21 cellular contexts compared by ENCODE assay signal in genomic region chr3:67630666-67631362, GRCh38. TPM values are rescaled to one million over a fixed set of nuclear protein-coding genes. Genes with fewer than 3 reads are reported as not detected.
A peak's percentile ranks its signal among the peaks of the same experiment; 100 is the strongest.
DNase-seq lines count a peak whose midpoint lies in the region; ATAC-seq, FAIRE-seq and TF ChIP-seq lines count a peak whose summit lies in the region.
"Had no signal": no experiment of that assay in that cellular context is flagged by ENCODE, and none has a peak within 500 bp of the region (broad histone marks: within the 10 kb centered on the region; RNA-seq: fewer than 3 reads in every experiment).

No MANE protein-coding gene starts in this region.

- no peak for TF ChIP-seq EP300 in K562 (IDR thresholded peaks at IDR 0.05; ENCODE audit: low read length)

- peaks cover 3% of the 10 kb centered on the region for H3K79me1 ChIP-seq in H9 (ENCODE audit: insufficient read depth, low read depth, low read length, poor library complexity, severe bottlenecking)

- H3K27me3 ChIP-seq in CD4-positive, CD25-positive, alpha-beta regulatory T cell (ENCODE audit: control insufficient read depth, insufficient read depth, low read length): no peaks in the 10 kb centered on the region
- H3K27me3 ChIP-seq in H9 (ENCODE audit: insufficient read depth, low read length) (no peaks in the 10 kb centered on the region), K562 (ENCODE audit: control insufficient read depth in 2 of 2, insufficient read depth in 2 of 2, low read length in 2 of 2) (no peaks in the 10 kb centered on the region)
- H3K27me3 ChIP-seq in naive thymus-derived CD4-positive, alpha-beta T cell (ENCODE audit: control insufficient read depth in 2 of 2, insufficient read depth in 2 of 2, low read length in 2 of 2): no peaks in the 10 kb centered on the region
- H3K27me3 ChIP-seq: MG63, SJSA1 had no signal

- no peak overlapping the region for H3K4me3 ChIP-seq in CD4-positive, CD25-positive, alpha-beta regulatory T cell (ENCODE audit: low read depth, low read length)
- no peak overlapping the region for H3K4me3 ChIP-seq in K562
- H3K4me3 ChIP-seq in naive thymus-derived CD4-positive, alpha-beta T cell (ENCODE audit: low read length): no peak overlapping the region
- H3K4me3 ChIP-seq: HAP-1, MG63, SJSA1 had no signal

- no peak overlapping the region for H2BK20ac ChIP-seq in H9 (ENCODE audit: low read depth, low read length, poor library complexity, severe bottlenecking)

- POLR2A ChIA-PET in K562 (lab: Yijun Ruan, JAX): interaction anchor here (0.6 kb wide), 1 partner anchor 67 kb away, joined by 3 read pairs; no protein-coding TSS in a partner anchor
- POLR2A ChIA-PET in naive thymus-derived CD4-positive, alpha-beta T cell (lab: Charles Lee): no interaction called here

- no peak for TF ChIP-seq RAD21 in K562 (CRISPR knock-in tag; conservative IDR thresholded peaks at IDR 0.05 in 1 of 2, IDR thresholded peaks at IDR 0.05 in 1 of 2)

- no peaks in the 10 kb centered on the region for H3K79me2 ChIP-seq in H9 (ENCODE audit: insufficient read depth, low read length)
- peaks cover 5% of the 10 kb centered on the region; the same call in 2 of the 3 replicates for H3K79me2 ChIP-seq in K562 (ENCODE audit: control insufficient read depth, insufficient read depth, low read length)

- H3K4me1 Mint-ChIP-seq in CD4-positive, CD25-positive, alpha-beta regulatory T cell: peaks cover 20 to 82% (median 60%) of the 10 kb centered on the region in 4 donors
- H3K4me1 Mint-ChIP-seq in H9: peaks cover 27 to 28% of the 10 kb centered on the region in 2 experiments
- H3K4me1 Mint-ChIP-seq in naive thymus-derived CD4-positive, alpha-beta T cell: peaks cover 25 to 93% (median 84%) of the 10 kb centered on the region in 7 donors

- FAIRE-seq in K562 (lab: Jason Lieb, UNC) (no peak), RCC 7860 (lab: Jason Lieb, UNC) (no peak)

- no peak overlapping the region for H2AK5ac ChIP-seq in H9 (ENCODE audit: insufficient read length, low read length)

- no peaks in the 10 kb centered on the region for H3K23me2 ChIP-seq in H9 (ENCODE audit: insufficient read length, low read depth, low read length, poor library complexity, severe bottlenecking)

- no peak overlapping the region for H3K14ac ChIP-seq in H9 (ENCODE audit: insufficient read depth, low read length)

- peaks cover 0 to 2% (median 0%) of the 10 kb centered on the region in 7 donors for H3K9me3 Mint-ChIP-seq in CD4-positive, CD25-positive, alpha-beta regulatory T cell
- H3K9me3 Mint-ChIP-seq in H9: no peaks in the 10 kb centered on the region
- peaks cover 0 to 5% (median 0%) of the 10 kb centered on the region in 11 donors for H3K9me3 Mint-ChIP-seq in naive thymus-derived CD4-positive, alpha-beta T cell

- H3K9me3 ChIP-seq in CD4-positive, CD25-positive, alpha-beta regulatory T cell (ENCODE audit: control insufficient read depth in 2 of 2, low read length in 2 of 2): no peaks in the 10 kb centered on the region
- H3K9me3 ChIP-seq in H9 (ENCODE audit: control insufficient read depth, low read depth, low read length) (no peaks in the 10 kb centered on the region), K562 (replicated peaks; ENCODE audit: control insufficient read depth, insufficient read depth, low read depth, low read length) (no peaks in the 10 kb centered on the region)
- H3K9me3 ChIP-seq in naive thymus-derived CD4-positive, alpha-beta T cell (ENCODE audit: control insufficient read depth in 2 of 3, low read length in 3 of 3): no peaks in the 10 kb centered on the region
- H3K9me3 ChIP-seq: HAP-1, MG63, SJSA1 had no signal

- BruUV-seq in K562 (replicated peaks; lab: Mats Ljungman, UMichigan): no TSS peak

- peaks cover 14% of the 10 kb centered on the region for H3K36me3 ChIP-seq in CD4-positive, CD25-positive, alpha-beta regulatory T cell (ENCODE audit: control insufficient read depth, insufficient read depth, low read length)
- H3K36me3 ChIP-seq in K562 (ENCODE audit: control insufficient read depth, insufficient read depth, low read length): peaks cover 4% of the 10 kb centered on the region; the same call in 1 of the 3 replicates
- peaks cover 0 to 12% (median 0%) of the 10 kb centered on the region in 3 experiments for H3K36me3 ChIP-seq in naive thymus-derived CD4-positive, alpha-beta T cell (ENCODE audit: control insufficient read depth in 2 of 3, insufficient read depth in 3 of 3, low read length in 3 of 3)
- H3K36me3 ChIP-seq: HAP-1, MG63 had no signal

- H2BK5ac ChIP-seq in H9 (ENCODE audit: insufficient read length, low read length): no peak overlapping the region

- DNase-seq in CD4-positive, CD25-positive, alpha-beta regulatory T cell: no peak
- DNase-seq in H9 (no peak), K562 (ENCODE audit: extremely low read depth in 1 of 4, low spot score in 3 of 4) (no peak), LoVo (ENCODE audit: low spot score) (no peak), RCC 7860 (ENCODE audit: low spot score) (no peak)
- no peak for DNase-seq in naive thymus-derived CD4-positive, alpha-beta T cell
- DNase-seq in effector CD8-positive, alpha-beta T cell (lab: John Stamatoyannopoulos, UW): no peak
- DNase-seq: COR-L47, DMS79, Kasumi-1, MG63, NCI-H1417, NCI-H187, NCI-H446 treated with DMSO at 0.1 percent for 48 hours, NCI-H526 treated with DMSO at 0.1 percent for 48 hours, OCI-M1 had no signal

- intact Hi-C loops in K562 (cut with micrococcal nuclease): no loop called here
- intact Hi-C loops in naive thymus-derived CD4-positive, alpha-beta T cell (cut with micrococcal nuclease): loop anchor here in 1 of 2 donors (1.0 kb wide), 1 partner anchor 9 kb away; no protein-coding TSS in a partner anchor

- in situ Hi-C loops in K562 (cut with MboI): no loop called here

- H3T11ph ChIP-seq in H9 (ENCODE audit: low read length): no peak overlapping the region

- no CpG with 5 or more reads among the region's 6 CpGs for WGBS in H9 (ENCODE audit: extremely low coverage, insufficient read length, low lambda C conversion rate)
- WGBS in K562 (ENCODE audit: insufficient coverage, low coverage, missing lambda C conversion rate): 75% methylated on average over 6 of the region's 6 CpGs

- H3K23ac ChIP-seq in H9 (ENCODE audit: insufficient read length, low read depth, low read length): no peak overlapping the region

- H3K4me1 ChIP-seq in CD4-positive, CD25-positive, alpha-beta regulatory T cell (ENCODE audit: control insufficient read depth, insufficient read depth, low read length, poor library complexity, severe bottlenecking): peaks cover 17% of the 10 kb centered on the region
- peaks cover 8% of the 10 kb centered on the region for H3K4me1 ChIP-seq in H9 (ENCODE audit: insufficient read depth, low read length)
- no peaks in the 10 kb centered on the region for H3K4me1 ChIP-seq in K562 (replicated peaks in 1 of 2; ENCODE audit: control insufficient read depth in 2 of 2, insufficient read depth in 2 of 2, low read length in 2 of 2)
- H3K4me1 ChIP-seq in naive thymus-derived CD4-positive, alpha-beta T cell (ENCODE audit: control insufficient read depth in 2 of 2, insufficient read depth in 2 of 2, low read length in 2 of 2): peaks cover 0 to 10% of the 10 kb centered on the region in 2 donors

- no peaks in the 10 kb centered on the region for H4K20me1 ChIP-seq in H9 (ENCODE audit: control insufficient read depth, insufficient read depth, insufficient read length)
- 0 out of 2 replicates have a peak, but pooled peaks cover 5% of the 10 kb centered on the region for H4K20me1 ChIP-seq in K562 (replicated peaks; ENCODE audit: control insufficient read depth, insufficient read depth, low read length)

- no peak overlapping the region for H3K56ac ChIP-seq in H9 (ENCODE audit: insufficient read length, low read depth, low read length)

- ATAC-seq in CD4-positive, CD25-positive, alpha-beta regulatory T cell (ENCODE audit: low read depth in 2 of 2): no peak
- no peak for ATAC-seq in K562
- no peak for ATAC-seq in naive thymus-derived CD4-positive, alpha-beta T cell
- ATAC-seq in HG03095 (IDR thresholded peaks at IDR 0.05; ENCODE audit: unreplicated experiment): no peak
- ATAC-seq: Right ventricle myocardium inferior had no signal

- TF ChIP-seq CTCF in H9 (conservative IDR thresholded peaks at IDR 0.05) (no peak), K562 (IDR thresholded peaks at IDR 0.05 in 2 of 3, conservative IDR thresholded peaks at IDR 0.05 in 1 of 3; ENCODE audit: insufficient read depth in 2 of 3, low read depth in 1 of 3, low read length in 3 of 3) (no peak)

- no peak overlapping the region for H4K8ac ChIP-seq in H9 (replicated peaks; ENCODE audit: insufficient read length, low read depth, low read length)

- no peak overlapping the region for H4K91ac ChIP-seq in H9 (ENCODE audit: insufficient read length, low read depth, low read length)

- H3K4ac ChIP-seq in H9 (ENCODE audit: low read depth, low read length): no peak overlapping the region

- H2BK15ac ChIP-seq in H9 (ENCODE audit: low read depth, low read length): no peak overlapping the region

- no peak overlapping the region for H4K5ac ChIP-seq in H9 (ENCODE audit: insufficient read length, low read depth, low read length)

- no peak overlapping the region for H2BK120ac ChIP-seq in H9 (ENCODE audit: low read depth, low read length, poor library complexity, severe bottlenecking)

- no peaks in the 10 kb centered on the region for H3K27me3 Mint-ChIP-seq in CD4-positive, CD25-positive, alpha-beta regulatory T cell
- H3K27me3 Mint-ChIP-seq in H9 (ENCODE audit: low read depth): no peaks in the 10 kb centered on the region
- H3K27me3 Mint-ChIP-seq in naive thymus-derived CD4-positive, alpha-beta T cell: no peaks in the 10 kb centered on the region

- no peak overlapping the region for H2AFZ ChIP-seq in H9 (ENCODE audit: low read length)
- H2AFZ ChIP-seq in K562 (ENCODE audit: low read depth, low read length): no peak overlapping the region

- no peaks in the 10 kb centered on the region for H3K9me1 ChIP-seq in K562 (ENCODE audit: control insufficient read depth, insufficient read depth, low read length)

- TF ChIP-seq POLR2A in K562 (conservative IDR thresholded peaks at IDR 0.05): no peak

- H3K18ac ChIP-seq in H9 (ENCODE audit: insufficient read length, low read depth, low read length): no peak overlapping the region

- no peak overlapping the region for H3K27ac ChIP-seq in CD4-positive, CD25-positive, alpha-beta regulatory T cell (ENCODE audit: insufficient read depth, low read length, poor library complexity, severe bottlenecking)
- H3K27ac ChIP-seq in H9 (ENCODE audit: insufficient read length, low read depth, low read length): no peak overlapping the region
- no peak overlapping the region for H3K27ac ChIP-seq in K562 (ENCODE audit: extremely low read depth, low read depth, low read length)
- H3K27ac ChIP-seq in naive thymus-derived CD4-positive, alpha-beta T cell (ENCODE audit: low read depth, low read length): no peak overlapping the region
- H3K27ac ChIP-seq: C4-2B, SJSA1 had no signal

- CTCF ChIA-PET in K562 (lab: Yijun Ruan, JAX; ENCODE audit: low intra/inter-chr PET ratio): no interaction called here
- CTCF ChIA-PET in naive thymus-derived CD4-positive, alpha-beta T cell (lab: Charles Lee): no interaction called here

- H3K36me3 Mint-ChIP-seq in CD4-positive, CD25-positive, alpha-beta regulatory T cell: peaks cover 44% of the 10 kb centered on the region
- H3K36me3 Mint-ChIP-seq in H9 (ENCODE audit: insufficient read depth in 1 of 3, low read depth in 3 of 3): peaks cover 2 to 9% (median 5%) of the 10 kb centered on the region in 3 experiments; a peak in 6 of 7 replicates
- peaks cover 16 to 61% (median 36%) of the 10 kb centered on the region in 5 donors for H3K36me3 Mint-ChIP-seq in naive thymus-derived CD4-positive, alpha-beta T cell

- peak overlapping the region; percentile 16 to 48 (median 38) for H3K27ac Mint-ChIP-seq in CD4-positive, CD25-positive, alpha-beta regulatory T cell
- H3K27ac Mint-ChIP-seq in H9: peak overlapping the region in 2 of 3 experiments; percentile 7 to 79; a peak in 3 of 7 replicates
- peak overlapping the region in 6 of 9 donors; percentile 2 to 62 (median 41) for H3K27ac Mint-ChIP-seq in naive thymus-derived CD4-positive, alpha-beta T cell

- H3K4me3 Mint-ChIP-seq in CD4-positive, CD25-positive, alpha-beta regulatory T cell: peak overlapping the region in 2 of 4 donors; percentile 3 to 4
- no peak overlapping the region for H3K4me3 Mint-ChIP-seq in H9
- peak overlapping the region in 4 of 10 donors; percentile 20 to 52 (median 35) for H3K4me3 Mint-ChIP-seq in naive thymus-derived CD4-positive, alpha-beta T cell

- H2BK12ac ChIP-seq in H9 (ENCODE audit: insufficient read length, low read depth, low read length): no peak overlapping the region

- no peak overlapping the region for H3K4me2 ChIP-seq in H9 (ENCODE audit: insufficient read depth, insufficient read length, low read length)
- no peak overlapping the region for H3K4me2 ChIP-seq in K562 (ENCODE audit: insufficient read depth, low read length)

- H3K9ac ChIP-seq in H9 (ENCODE audit: extremely low read depth, insufficient read length, low read length) (no peak overlapping the region), K562 (ENCODE audit: insufficient read depth in 1 of 2, low read depth in 2 of 2, low read length in 2 of 2) (no peak overlapping the region)

RNA-seq across cellular contexts. Expression of gene SUCLG2, which starts 23.6 kb away (rescaled TPM):
- 53.6 TPM for total RNA-seq in CD4-positive, CD25-positive, alpha-beta regulatory T cell
- polyA plus RNA-seq in CD4-positive, CD25-positive, alpha-beta regulatory T cell: 10 to 100 TPM; 60.7 to 75.0 (median 69.5) TPM
- total RNA-seq in H9 (2021): 38.1 and 38.5 TPM in 2 replicates
- total RNA-seq in K562 (2011; cell fraction: chromatin; rRNA removed; ENCODE audit: low replicate concordance): 9.0 and 21.8 TPM in 2 replicates
- total RNA-seq in K562 (2011; cell fraction: nucleolus; rRNA removed): 5.3 and 7.0 TPM in 2 replicates
- total RNA-seq in K562 (2011; cell fraction: nucleoplasm; rRNA removed): 9.3 and 10.5 TPM in 2 replicates
- total RNA-seq in K562 (2014; rRNA removed): 22.9 and 23.9 TPM in 2 replicates
- total RNA-seq in K562 (2014; rRNA removed; fragmentation: Illumina TruSeq; extraction: Trizol): 36.1 and 36.8 TPM in 2 replicates
- total RNA-seq in K562 (2015; rRNA removed; fragmentation: Illumina TruSeq; extraction: Trizol): 38.3 and 41.4 TPM in 2 replicates
- 28.2 and 29.6 TPM in 2 replicates for total RNA-seq in K562 (2021)
- 26.9 and 31.5 TPM in 2 replicates for polyA plus RNA-seq in K562 (2011; rRNA removed)
- polyA plus RNA-seq in K562 (2011; cell fraction: cytosol; rRNA removed): 7.9 and 15.0 TPM in 2 replicates
- polyA plus RNA-seq in K562 (2011; cell fraction: nucleus; rRNA removed): 3.7 and 6.5 TPM in 2 replicates
- polyA plus RNA-seq in K562 (2012): 29.7 and 32.4 TPM in 2 replicates
- 33.7 and 39.4 TPM in 2 replicates for polyA plus RNA-seq in K562 (2014; fragmentation: Illumina TruSeq; extraction: Trizol)
- polyA plus RNA-seq in K562 (2014; fragmentation: Nextera tagmentation; extraction: Ambion mirVana): 10 to 100 TPM; 10.1 to 20.4 TPM
- polyA plus RNA-seq in K562 (2014; rRNA removed): 29.0 and 29.6 TPM in 2 replicates
- polyA minus RNA-seq in K562 (2011; rRNA and poly(A)+ RNA removed): 27.4 and 36.9 TPM in 2 replicates
- polyA minus RNA-seq in K562 (2011; cell fraction: cytosol; rRNA and poly(A)+ RNA removed): 11.9 and 12.2 TPM in 2 replicates
- polyA minus RNA-seq in K562 (2011; cell fraction: nucleus; rRNA and poly(A)+ RNA removed): 12.4 and 14.6 TPM in 2 replicates
- total RNA-seq in naive thymus-derived CD4-positive, alpha-beta T cell: 10 to 100 TPM; 49.7 to 75.9 (median 61.4) TPM
- polyA plus RNA-seq in naive thymus-derived CD4-positive, alpha-beta T cell: 10 to 100 TPM; 88.5 to 97.9 TPM
